ENCODE assay signal across 18 cellular contexts in the genomic region with DNA sequence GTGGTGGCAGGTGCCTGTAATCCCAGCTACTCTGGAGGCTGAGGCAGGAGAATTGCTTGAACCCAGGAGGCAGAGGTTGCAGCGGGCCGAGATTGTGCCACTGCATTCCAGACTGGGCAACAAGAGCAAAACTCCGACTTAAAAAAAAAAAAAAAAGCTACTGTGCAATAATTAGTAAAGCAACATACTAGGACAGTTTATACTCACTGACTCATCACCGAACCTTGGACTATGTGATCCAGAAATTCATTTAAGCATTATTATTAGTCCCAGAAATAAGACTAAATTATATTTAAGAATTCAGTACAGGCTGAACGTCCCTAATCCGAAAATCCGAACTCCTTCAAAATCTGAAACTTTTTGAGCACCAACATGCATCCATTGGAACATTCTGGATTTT. TPM values are rescaled to one million over a fixed set of nuclear protein-coding genes. Genes with fewer than 3 reads are reported as not detected.
A peak's percentile ranks its signal among the peaks of the same experiment; 100 is the strongest.
DNase-seq lines count a peak whose midpoint lies in the region; ATAC-seq, FAIRE-seq and TF ChIP-seq lines count a peak whose summit lies in the region.
"Had no signal": no experiment of that assay in that cellular context is flagged by ENCODE, and none has a peak within 500 bp of the region (broad histone marks: within the 10 kb centered on the region; RNA-seq: fewer than 3 reads in every experiment).

No MANE protein-coding gene starts in this region.

- H3K9me1 ChIP-seq in K562 (ENCODE audit: control insufficient read depth, insufficient read depth, low read length), result no peaks in the 10 kb centered on the region

- POLR2A ChIA-PET in MCF 10A (lab: Yijun Ruan, JAX), result interaction anchor here (1.1 to 1.7 kb wide), 3 partner anchors 13 to 38 kb away, joined by 3 to 5 read pairs (median 4); partner anchors contain the start of gene GOLPH3
- POLR2A ChIA-PET in K562 (lab: Yijun Ruan, JAX), result no interaction called here
- POLR2A ChIA-PET in HepG2 (lab: Yijun Ruan, JAX), result no interaction called here

- H3K27ac ChIP-seq in breast epithelium, result no peak overlapping the region
- no peak overlapping the region for H3K27ac ChIP-seq in K562 (ENCODE audit: extremely low read depth, low read depth, low read length)
- no peak overlapping the region for H3K27ac ChIP-seq in HepG2 (ENCODE audit: extremely low read length, insufficient read depth, low read length)
- no peak overlapping the region for H3K27ac ChIP-seq in small intestine (ENCODE audit: low read depth in 1 of 2, low read length in 1 of 2)
- no peak overlapping the region for H3K27ac ChIP-seq in WERI-Rb-1
- H3K27ac ChIP-seq: 22Rv1; BLaER1 treated with 17β-estradiol and CSF1 and Interleukin-3, amounts not matched to agents 10 nM and 100 nM had no signal

- TF ChIP-seq EP300 in K562 (IDR thresholded peaks at IDR 0.05; ENCODE audit: low read length), result no peak
- no peak for TF ChIP-seq EP300 in HepG2 (IDR thresholded peaks at IDR 0.05; ENCODE audit: low read depth in 2 of 2, low read length in 2 of 2)
- no peak for TF ChIP-seq EP300 in HepG2 (CRISPR knock-in tag; IDR thresholded peaks at IDR 0.05; ENCODE audit: borderline replicate concordance)

- no peaks in the 10 kb centered on the region for H3K4me1 Mint-ChIP-seq in MCF 10A (ENCODE audit: insufficient read depth, unreplicated experiment)

- CTCF ChIA-PET in MCF 10A (lab: Yijun Ruan, JAX), result interaction anchor here (0.7 kb wide), 1 partner anchor 446 kb away, joined by 3 read pairs; no protein-coding TSS in a partner anchor
- CTCF ChIA-PET in K562 (lab: Yijun Ruan, JAX; ENCODE audit: low intra/inter-chr PET ratio), result no interaction called here
- CTCF ChIA-PET in HepG2 (lab: Yijun Ruan, JAX; ENCODE audit: low intra/inter-chr PET ratio, low total read pairs), result no interaction called here

- H3K79me2 ChIP-seq in K562 (ENCODE audit: control insufficient read depth, insufficient read depth, low read length) (peaks cover 54% of the 10 kb centered on the region), HepG2 (ENCODE audit: insufficient read depth, low read length) (peaks cover 50% of the 10 kb centered on the region)

- no peak overlapping the region for H3K4me2 ChIP-seq in K562 (ENCODE audit: insufficient read depth, low read length)
- H3K4me2 ChIP-seq in HepG2 (ENCODE audit: low read depth, low read length), result no peak overlapping the region
- H3K4me2 ChIP-seq: BLaER1 treated with 17β-estradiol and CSF1 and Interleukin-3, amounts not matched to agents 10 nM and 100 nM had no signal

- no TSS peak for BruUV-seq in MCF 10A (replicated peaks; lab: Mats Ljungman, UMichigan)
- no TSS peak for BruUV-seq in K562 (replicated peaks; lab: Mats Ljungman, UMichigan)
- BruUV-seq in HepG2 (replicated peaks; lab: Mats Ljungman, UMichigan), result no TSS peak

- H3K27ac Mint-ChIP-seq in MCF 10A (ENCODE audit: low read depth, unreplicated experiment), result no peak overlapping the region
- H3K27ac Mint-ChIP-seq: B cell; CD8-positive, alpha-beta T cell had no signal

- H3K9ac ChIP-seq in K562 (ENCODE audit: insufficient read depth in 1 of 2, low read depth in 2 of 2, low read length in 2 of 2) (no peak overlapping the region), HepG2 (ENCODE audit: insufficient read depth, low read depth, low read length) (no peak overlapping the region)
- H3K9ac ChIP-seq: BLaER1 treated with 17β-estradiol and CSF1 and Interleukin-3, amounts not matched to agents 10 nM and 100 nM had no signal

- H3K9me3 Mint-ChIP-seq in MCF 10A (ENCODE audit: unreplicated experiment), result no peaks in the 10 kb centered on the region
- H3K9me3 Mint-ChIP-seq: CD8-positive, alpha-beta T cell had no signal

- no peaks in the 10 kb centered on the region for H3K27me3 Mint-ChIP-seq in MCF 10A (ENCODE audit: insufficient read depth, unreplicated experiment)
- H3K27me3 Mint-ChIP-seq: B cell had no signal

- no peak for ATAC-seq in K562
- ATAC-seq in HepG2, result no peak; the same call in 2 of the 3 replicates
- ATAC-seq: CD8-positive, alpha-beta T cell; GM12878 had no signal

- in situ Hi-C loops in K562 (cut with MboI), result no loop called here
- in situ Hi-C loops in HepG2 (cut with HindIII; ENCODE audit: extremely low pct_ligation_motif_present, low pct_unique_long_range_greater_than_20kb), result no loop called here

- WGBS in K562 (ENCODE audit: insufficient coverage, low coverage, missing lambda C conversion rate), result 96% methylated on average over 5 of the region's 7 CpGs
- WGBS in HepG2 (ENCODE audit: low lambda C conversion rate), result 81% methylated on average over 7 of the region's 7 CpGs
- 42 to 64% (median 64%) methylated on average over 7 of the region's 7 CpGs for WGBS in small intestine, 3 donors

- H3K36me3 ChIP-seq in breast epithelium (no peaks in the 10 kb centered on the region), K562 (ENCODE audit: control insufficient read depth, insufficient read depth, low read length) (peaks cover 56% of the 10 kb centered on the region), HepG2 (replicated peaks in 1 of 2; ENCODE audit: control insufficient read depth in 1 of 2, insufficient read depth in 2 of 2, low read length in 2 of 2) (peaks cover 10 to 61% of the 10 kb centered on the region in 2 experiments), small intestine (ENCODE audit: control insufficient read depth in 2 of 2, insufficient read depth in 2 of 2, low read length in 2 of 2) (peaks cover 2 to 13% of the 10 kb centered on the region in 2 donors), WERI-Rb-1 (peaks cover 68% of the 10 kb centered on the region)

- no peak for TF ChIP-seq CTCF in MCF 10A (IDR thresholded peaks at IDR 0.05; ENCODE audit: unreplicated experiment)
- TF ChIP-seq CTCF in breast epithelium (IDR thresholded peaks at IDR 0.05), result no peak
- TF ChIP-seq CTCF in K562 (IDR thresholded peaks at IDR 0.05 in 2 of 3, conservative IDR thresholded peaks at IDR 0.05 in 1 of 3; ENCODE audit: insufficient read depth in 2 of 3, low read depth in 1 of 3, low read length in 3 of 3), result no peak
- TF ChIP-seq CTCF in HepG2 (CRISPR knock-in tag; IDR thresholded peaks at IDR 0.05), result no peak
- no peak for TF ChIP-seq CTCF in WERI-Rb-1 (IDR thresholded peaks at IDR 0.05; ENCODE audit: low read depth, low read length)

- intact Hi-C loops in MCF 10A (cut with micrococcal nuclease) (no loop called here), breast epithelium (cut with DNase I; ENCODE audit: low total_unique reads) (no loop called here), K562 (cut with micrococcal nuclease) (no loop called here), HepG2 (cut with micrococcal nuclease; ENCODE audit: unreplicated experiment) (no loop called here), posterior vena cava (cut with DNase I) (no loop called here)

- no peak overlapping the region for H3K4me3 Mint-ChIP-seq in MCF 10A (ENCODE audit: unreplicated experiment)
- H3K4me3 Mint-ChIP-seq: B cell; CD8-positive, alpha-beta T cell had no signal

- H3K4me3 ChIP-seq in breast epithelium (no peak overlapping the region), K562 (no peak overlapping the region), HepG2 (replicated peaks in 1 of 3; ENCODE audit: insufficient read depth in 1 of 3, low read depth in 2 of 3, low read length in 3 of 3) (no peak overlapping the region), small intestine (ENCODE audit: low read depth in 1 of 2, low read length in 2 of 2) (no peak overlapping the region), WERI-Rb-1 (ENCODE audit: low read depth, low read length) (no peak overlapping the region)
- H3K4me3 ChIP-seq: BLaER1 treated with 17β-estradiol and CSF1 and Interleukin-3, amounts not matched to agents 10 nM and 100 nM; GM12878; HAP-1 had no signal

- H4K20me1 ChIP-seq in K562 (replicated peaks; ENCODE audit: control insufficient read depth, insufficient read depth, low read length) (no peaks in the 10 kb centered on the region), HepG2 (ENCODE audit: insufficient read depth, low read length) (peaks cover 4% of the 10 kb centered on the region; the same call in 1 of the 2 replicates)

- no peaks in the 10 kb centered on the region for H3K27me3 ChIP-seq in breast epithelium
- H3K27me3 ChIP-seq in K562 (ENCODE audit: control insufficient read depth in 2 of 2, insufficient read depth in 2 of 2, low read length in 2 of 2), result no peaks in the 10 kb centered on the region
- no peaks in the 10 kb centered on the region for H3K27me3 ChIP-seq in HepG2 (ENCODE audit: control insufficient read depth in 1 of 2, insufficient read depth in 2 of 2, low read length in 2 of 2)
- no peaks in the 10 kb centered on the region for H3K27me3 ChIP-seq in small intestine (ENCODE audit: control insufficient read depth in 2 of 2, insufficient read depth in 2 of 2, low read length in 2 of 2)
- no peaks in the 10 kb centered on the region for H3K27me3 ChIP-seq in WERI-Rb-1 (ENCODE audit: insufficient read depth, low read depth, severe bottlenecking)
- H3K27me3 ChIP-seq: BLaER1 treated with 17β-estradiol and CSF1 and Interleukin-3, amounts not matched to agents 10 nM and 100 nM had no signal

- TF ChIP-seq POLR2A in breast epithelium (IDR thresholded peaks at IDR 0.05) (no peak), K562 (conservative IDR thresholded peaks at IDR 0.05) (0 out of 2 replicates have a peak, but pooled peaks have one; percentile 4), HepG2 (IDR thresholded peaks at IDR 0.05; ENCODE audit: insufficient read depth in 1 of 2, low read depth in 2 of 2, low read length in 2 of 2) (no peak)

- peaks cover 63% of the 10 kb centered on the region for H3K36me3 Mint-ChIP-seq in MCF 10A (ENCODE audit: insufficient read depth, unreplicated experiment)

- H3K4me1 ChIP-seq in breast epithelium (no peaks in the 10 kb centered on the region), K562 (replicated peaks in 1 of 2; ENCODE audit: control insufficient read depth in 2 of 2, insufficient read depth in 2 of 2, low read length in 2 of 2) (no peaks in the 10 kb centered on the region), HepG2 (ENCODE audit: insufficient read depth, low read length) (no peaks in the 10 kb centered on the region; the same call in 1 of the 2 replicates), small intestine (ENCODE audit: control insufficient read depth in 2 of 2, insufficient read depth in 1 of 2, low read depth in 1 of 2, low read length in 1 of 2) (no peaks in the 10 kb centered on the region)

- H3K9me3 ChIP-seq in breast epithelium (no peaks in the 10 kb centered on the region), K562 (replicated peaks; ENCODE audit: control insufficient read depth, insufficient read depth, low read depth, low read length) (no peaks in the 10 kb centered on the region), HepG2 (ENCODE audit: low read length) (no peaks in the 10 kb centered on the region), small intestine (ENCODE audit: control insufficient read depth, low read depth) (no peaks in the 10 kb centered on the region), WERI-Rb-1 (ENCODE audit: severe bottlenecking) (no peaks in the 10 kb centered on the region)
- H3K9me3 ChIP-seq: BLaER1 treated with 17β-estradiol and CSF1 and Interleukin-3, amounts not matched to agents 10 nM and 100 nM; HAP-1 had no signal

- FAIRE-seq in K562 (lab: Jason Lieb, UNC) (no peak), HepG2 (lab: Jason Lieb, UNC) (no peak), small intestine (lab: Jason Lieb, UNC) (no peak)
- FAIRE-seq: GM12878, H1 had no signal

- TF ChIP-seq RAD21 in K562 (CRISPR knock-in tag; conservative IDR thresholded peaks at IDR 0.05 in 1 of 2, IDR thresholded peaks at IDR 0.05 in 1 of 2) (no peak), HepG2 (CRISPR knock-in tag; IDR thresholded peaks at IDR 0.05) (no peak)

- DNase-seq in MCF 10A (ENCODE audit: unreplicated experiment) (peak; percentile 13), breast epithelium (ENCODE audit: low spot score in 2 of 2) (no peak), K562 (ENCODE audit: extremely low read depth in 1 of 4, low spot score in 3 of 4) (no peak), HepG2 (ENCODE audit: low spot score) (peak; percentile 19), small intestine (peak; percentile 56), medulla oblongata (ENCODE audit: extremely low spot score) (no peak), WERI-Rb-1 (no peak), posterior vena cava (ENCODE audit: low spot score) (no peak)
- DNase-seq: Calu3; CD8-positive, alpha-beta T cell; DMS79 treated with DMSO at 0.1 percent for 48 hours; EL had no signal

- H2AFZ ChIP-seq in K562 (ENCODE audit: low read depth, low read length) (no peak overlapping the region), HepG2 (ENCODE audit: low read length) (no peak overlapping the region)

RNA-seq across cellular contexts. Expression of gene GOLPH3, which starts 37.8 kb away (rescaled TPM):
- total RNA-seq in MCF 10A (2022) (69.5 and 89.6 TPM in 2 replicates), breast epithelium (100 to 1,000 TPM in 1 of 3 donors, 10 to 100 TPM in 2; 83.2 to 100 (median 87.8) TPM), K562 (2014; rRNA removed) (54.4 and 56.9 TPM in 2 replicates), K562 (2014; rRNA removed; fragmentation: Illumina TruSeq; extraction: Trizol) (60.8 and 68.2 TPM in 2 replicates), K562 (2015; rRNA removed; fragmentation: Illumina TruSeq; extraction: Trizol) (55.3 and 60.2 TPM in 2 replicates), K562 (2021) (84.9 and 94.6 TPM in 2 replicates), HepG2 (2016; rRNA removed; fragmentation: Illumina TruSeq; extraction: Trizol) (84.5 and 102 TPM in 2 replicates), posterior vena cava (10 to 100 TPM; 74.4 to 89.3 TPM)
- 32.6 and 51.8 TPM in 2 replicates for total RNA-seq in K562 (2011; cell fraction: chromatin; rRNA removed; ENCODE audit: low replicate concordance)
- 35.0 and 40.7 TPM in 2 replicates for total RNA-seq in K562 (2011; cell fraction: nucleolus; rRNA removed)
- 39.6 and 50.8 TPM in 2 replicates for total RNA-seq in K562 (2011; cell fraction: nucleoplasm; rRNA removed)
- polyA plus RNA-seq in K562 (2011; rRNA removed) (49.2 and 55.1 TPM in 2 replicates), K562 (2014; fragmentation: Illumina TruSeq; extraction: Trizol) (66.4 and 73.3 TPM in 2 replicates), K562 (2014; fragmentation: Nextera tagmentation; extraction: Ambion mirVana) (10 to 100 TPM; 18.8 to 21.5 TPM), K562 (2014; rRNA removed) (43.9 and 48.7 TPM in 2 replicates), HepG2 (2011; rRNA removed) (52.5 and 59.5 TPM in 2 replicates), small intestine (10 to 100 TPM; 53.0 to 76.7 (median 72.1) TPM)
- 27.6 and 37.7 TPM in 2 replicates for polyA plus RNA-seq in K562 (2011; cell fraction: cytosol; rRNA removed)
- 18.4 and 26.1 TPM in 2 replicates for polyA plus RNA-seq in K562 (2011; cell fraction: nucleus; rRNA removed)
- 48.8 and 61.6 TPM in 2 replicates for polyA plus RNA-seq in K562 (2012)
- polyA minus RNA-seq in K562 (2011; rRNA and poly(A)+ RNA removed), result 76.6 and 82.5 TPM in 2 replicates
- 33.6 and 42.7 TPM in 2 replicates for polyA minus RNA-seq in K562 (2011; cell fraction: cytosol; rRNA and poly(A)+ RNA removed)
- 27.1 and 40.3 TPM in 2 replicates for polyA minus RNA-seq in K562 (2011; cell fraction: nucleus; rRNA and poly(A)+ RNA removed)
- 20.7 and 21.6 TPM in 2 replicates for total RNA-seq in HepG2 (2016; cell fraction: cytosol; rRNA removed; fragmentation: Illumina TruSeq; extraction: Trizol; ENCODE audit: low read depth)
- 86.0 and 93.9 TPM in 2 replicates for total RNA-seq in HepG2 (2016; cell fraction: insoluble cytoplasmic fraction; rRNA removed; fragmentation: Illumina TruSeq; extraction: Trizol)
- total RNA-seq in HepG2 (2016; cell fraction: membrane; rRNA removed; fragmentation: Illumina TruSeq; extraction: Trizol), result 76.0 and 82.4 TPM in 2 replicates
- 42.1 and 43.2 TPM in 2 replicates for total RNA-seq in HepG2 (2016; cell fraction: nucleus; rRNA removed; fragmentation: Illumina TruSeq; extraction: Trizol)
- 36.8 and 52.8 TPM in 2 replicates for polyA plus RNA-seq in HepG2 (2011; cell fraction: cytosol; rRNA removed)
- polyA plus RNA-seq in HepG2 (2011; cell fraction: nucleus; rRNA removed), result 22.0 TPM in 2 replicates
- polyA plus RNA-seq in HepG2 (2012), result 57.7 and 69.6 TPM in 2 replicates
- polyA plus RNA-seq in HepG2 (2016; cell fraction: cytosol; fragmentation: Illumina TruSeq; extraction: Trizol; ENCODE audit: low read depth), result 12.8 and 16.5 TPM in 2 replicates
- polyA plus RNA-seq in HepG2 (2016; cell fraction: insoluble cytoplasmic fraction; fragmentation: Illumina TruSeq; extraction: Trizol; ENCODE audit: low read depth), result 135 and 138 TPM in 2 replicates
- polyA plus RNA-seq in HepG2 (2016; cell fraction: membrane; fragmentation: Illumina TruSeq; extraction: Trizol; ENCODE audit: low read depth), result 56.5 and 60.8 TPM in 2 replicates
- polyA plus RNA-seq in HepG2 (2016; cell fraction: nucleus; fragmentation: Illumina TruSeq; extraction: Trizol; ENCODE audit: insufficient read depth, low read depth), result 72.8 and 76.3 TPM in 2 replicates
- polyA minus RNA-seq in HepG2 (2011; rRNA and poly(A)+ RNA removed; ENCODE audit: low replicate concordance), result 91.4 and 138 TPM in 2 replicates
- 69.1 and 70.2 TPM in 2 replicates for polyA minus RNA-seq in HepG2 (2011; cell fraction: cytosol; rRNA and poly(A)+ RNA removed)
- 52.3 and 58.3 TPM in 2 replicates for polyA minus RNA-seq in HepG2 (2011; cell fraction: nucleus; rRNA and poly(A)+ RNA removed)

Comparison
In these comparisons a context has a peak if more than half of its experiments do, and no peak if none do; other contexts are left out.
1. DNase-seq: peak in MCF 10A (single experiment), HepG2 (single experiment) and small intestine (single experiment); none in breast epithelium (0 of 2), K562 (0 of 4), medulla oblongata (single experiment), WERI-Rb-1 (single experiment) and posterior vena cava (single experiment).